In genomic region chr20:21100590-21101452, GRCh38 we compare ENCODE assay signal across 9 cellular contexts. TPM values are rescaled to one million over a fixed set of nuclear protein-coding genes. Genes with fewer than 3 reads are reported as not detected.
DNase-seq lines count a peak whose midpoint lies in the region; ATAC-seq, FAIRE-seq and TF ChIP-seq lines count a peak whose summit lies in the region.
"Had no signal": no experiment of that assay in that cellular context is flagged by ENCODE, and none has a peak within 500 bp of the region (broad histone marks: within the 10 kb centered on the region; RNA-seq: fewer than 3 reads in every experiment).

No MANE protein-coding gene starts in this region.

- TF ChIP-seq POLR2A in GM19193 (IDR thresholded peaks at IDR 0.05; ENCODE audit: extremely low read depth, insufficient read depth, insufficient read length) (peak; percentile 21), upper lobe of left lung (IDR thresholded peaks at IDR 0.05) (no peak), GM12891 (IDR thresholded peaks at IDR 0.05; ENCODE audit: low read depth, low read length) (no peak)

- no peak overlapping the region for H3K4me3 ChIP-seq in astrocyte of the spinal cord (ENCODE audit: low read depth, low read length)
- H3K4me3 ChIP-seq in mesodermal cell (ENCODE audit: extremely low read depth, insufficient read depth, low read length, poor library complexity, severe bottlenecking), result peak overlapping the region; percentile 22
- H3K4me3 ChIP-seq in upper lobe of left lung, result peak overlapping the region in 3 of 4 donors; percentile 38 to 53 (median 53)

- 0% methylated on average over 27 to 41 of the region's 64 CpGs for WGBS in mesodermal cell (ENCODE audit: insufficient coverage in 2 of 2), 2 experiments
- WGBS in upper lobe of left lung, 2 donors, result 6% methylated on average over 48 to 64 of the region's 64 CpGs

- ATAC-seq in upper lobe of left lung (ENCODE audit: low FRiP score in 2 of 2), result peak in 1 of 2 donors; percentile 6

- FAIRE-seq in GM12891 (lab: Jason Lieb, UNC) (no peak), RCC 7860 (lab: Jason Lieb, UNC) (no peak)

- TF ChIP-seq CTCF in astrocyte of the spinal cord (IDR thresholded peaks at IDR 0.05; ENCODE audit: low read depth, low read length), result no peak
- no peak for TF ChIP-seq CTCF in upper lobe of left lung (IDR thresholded peaks at IDR 0.05)

- H3K4me1 ChIP-seq in mesodermal cell (ENCODE audit: control insufficient read depth, insufficient read depth, low read length, poor library complexity, severe bottlenecking) (peaks cover 11% of the 10 kb centered on the region), upper lobe of left lung (peaks cover 35 to 50% (median 42%) of the 10 kb centered on the region in 4 donors)

- peaks cover 4 to 70% (median 38%) of the 10 kb centered on the region in 4 donors for H3K27me3 ChIP-seq in upper lobe of left lung

- no peak for TF ChIP-seq EP300 in upper lobe of left lung (IDR thresholded peaks at IDR 0.05)

- H3K9me3 ChIP-seq in mesodermal cell (ENCODE audit: control insufficient read depth, low read length), result no peaks in the 10 kb centered on the region
- no peaks in the 10 kb centered on the region for H3K9me3 ChIP-seq in upper lobe of left lung

- in situ Hi-C loops in astrocyte of the spinal cord (cut with HindIII; ENCODE audit: low sequenced_read_pairs), result no loop called here

- DNase-seq in NCI-H748 (lab: John Stamatoyannopoulos, UW; ENCODE audit: unreplicated experiment) (peak; percentile 98), astrocyte of the spinal cord (ENCODE audit: low read depth, low spot score) (peak; percentile 18), upper lobe of left lung (peak in 1 of 2 donors; percentile 82), GM12891 (ENCODE audit: insufficient read length, low spot score) (no peak), RCC 7860 (ENCODE audit: low spot score) (no peak), NCI-H446 (lab: John Stamatoyannopoulos, UW) (no peak)

- no peaks in the 10 kb centered on the region for H3K36me3 ChIP-seq in mesodermal cell (ENCODE audit: control insufficient read depth, insufficient read depth, low read length)
- no peaks in the 10 kb centered on the region for H3K36me3 ChIP-seq in upper lobe of left lung

- H3K27ac ChIP-seq in mesodermal cell (ENCODE audit: low read depth, low read length, severe bottlenecking), result no peak overlapping the region
- H3K27ac ChIP-seq in upper lobe of left lung, result peak overlapping the region in 2 of 4 donors; percentile 44 to 71

TF ChIP-seq in GM12891, 5 proteins besides CTCF, POLR2A, EP300 and RAD21:
- TF ChIP-seq TAF1 (IDR thresholded peaks at IDR 0.05; ENCODE audit: low read depth, low read length) (no peak), POU2F2 (IDR thresholded peaks at IDR 0.05; ENCODE audit: low read depth, low read length) (no peak), POLR2AphosphoS5 (IDR thresholded peaks at IDR 0.05; ENCODE audit: low read depth, low read length) (no peak), SPI1 (IDR thresholded peaks at IDR 0.05; ENCODE audit: low read depth, low read length) (no peak), PAX5 (IDR thresholded peaks at IDR 0.05; ENCODE audit: insufficient read depth, low read length, severe bottlenecking) (no peak)
TF ChIP-seq in GM12891: peak in this region for 0.

RNA-seq across cellular contexts. Expression of gene LINC00237, which starts 5.3 kb away (rescaled TPM):
- polyA plus RNA-seq in mesodermal cell (2013, experiment 1 of 2), result not detected
- polyA plus RNA-seq in mesodermal cell (2013, experiment 2 of 2), result not detected
- not detected for total RNA-seq in upper lobe of left lung
- polyA plus RNA-seq in GM12891 (2012; ENCODE audit: low read depth, missing spikeins), result not detected
- total RNA-seq: myocyte had no signal

RNA-seq across cellular contexts. Expression of gene KIZ, which starts 25.1 kb away (rescaled TPM):
- polyA plus RNA-seq in mesodermal cell (2013, experiment 1 of 2), result 13.0 TPM
- polyA plus RNA-seq in mesodermal cell (2013, experiment 2 of 2), result 17.3 TPM
- 10 to 100 TPM in 5 of 6 donors, 1 to 10 TPM in 1; 7.9 to 29.3 (median 15.2) TPM for total RNA-seq in upper lobe of left lung
- polyA plus RNA-seq in GM12891 (2012; ENCODE audit: low read depth, missing spikeins), result 8.5 TPM

Comparison
In these comparisons a context has a peak if more than half of its experiments do, and no peak if none do; other contexts are left out.
1. DNase-seq: peak in NCI-H748 (single experiment) and astrocyte of the spinal cord (single experiment); none in GM12891 (single experiment), RCC 7860 (single experiment) and NCI-H446 (0 of 2).